In genomic region chr13:66205807-66206206, GRCh38 we compare ENCODE assay signal across 33 cellular contexts.
DNase-seq lines count a peak whose midpoint lies in the region; ATAC-seq and TF ChIP-seq lines count a peak whose summit lies in the region.
"Had no signal": no experiment of that assay in that cellular context is flagged by ENCODE, and none has a peak within 500 bp of the region (broad histone marks: within the 10 kb centered on the region; RNA-seq: fewer than 3 reads in every experiment).

No MANE protein-coding gene starts in this region.

- no peaks in the 10 kb centered on the region for H3K79me2 ChIP-seq in SK-N-SH (ENCODE audit: insufficient read depth)

- no peaks in the 10 kb centered on the region for H3K9me2 ChIP-seq in SK-N-SH

- H3K4me1 Mint-ChIP-seq in activated T-cell treated with anti-CD3 and anti-CD28 coated beads, Interleukin-2, amount 50 U/mL, for 72 hours (ENCODE audit: low read depth): no peaks in the 10 kb centered on the region
- H3K4me1 Mint-ChIP-seq: B cell; CD14-positive monocyte; CD4-positive, alpha-beta memory T cell; CD4-positive, CD25-positive, alpha-beta regulatory T cell; CD8-positive, alpha-beta memory T cell had no signal

- no peaks in the 10 kb centered on the region for H3K27me3 ChIP-seq in SK-N-SH (ENCODE audit: insufficient read depth)
- H3K27me3 ChIP-seq: BE2C; BLaER1; BLaER1 treated with 17β-estradiol and CSF1 and Interleukin-3, amounts not matched to agents 10 nM and 100 nM had no signal

- no peak overlapping the region for H3K4me2 ChIP-seq in SK-N-SH
- H3K4me2 ChIP-seq: A549; BLaER1; BLaER1 treated with 17β-estradiol and CSF1 and Interleukin-3, amounts not matched to agents 10 nM and 100 nM had no signal

- CTCF ChIA-PET in SK-N-SH (lab: Yijun Ruan, JAX): no interaction called here

- peaks cover 7% of the 10 kb centered on the region for H3F3A ChIP-seq in SK-N-SH (replicated peaks; ENCODE audit: insufficient read depth)

- POLR2A ChIA-PET in SK-N-SH (lab: Yijun Ruan, JAX): no interaction called here

- H3K9ac ChIP-seq in SK-N-SH: no peak overlapping the region
- H3K9ac ChIP-seq: BLaER1; BLaER1 treated with 17β-estradiol and CSF1 and Interleukin-3, amounts not matched to agents 10 nM and 100 nM had no signal

- no peak overlapping the region for H3K4me3 Mint-ChIP-seq in activated T-cell treated with anti-CD3 and anti-CD28 coated beads, Interleukin-2, amount 50 U/mL, for 72 hours
- H3K4me3 Mint-ChIP-seq: B cell; CD14-positive monocyte; CD4-positive, alpha-beta memory T cell; CD4-positive, alpha-beta T cell; CD4-positive, CD25-positive, alpha-beta regulatory T cell; CD8-positive, alpha-beta memory T cell; CD8-positive, alpha-beta T cell had no signal

- 13% methylated on average over 2 of the region's 2 CpGs for WGBS in SK-N-SH (ENCODE audit: low lambda C conversion rate)

- H3K27ac ChIP-seq in SK-N-SH (ENCODE audit: low read depth in 2 of 2, low read length in 1 of 2): peak overlapping the region in 1 of 2 experiments; percentile 0; a peak in 1 of 4 replicates
- H3K27ac ChIP-seq: 22Rv1; A549; BLaER1; BLaER1 treated with 17β-estradiol and CSF1 and Interleukin-3, amounts not matched to agents 10 nM and 100 nM; C4-2B had no signal

- no peak overlapping the region for H3K27ac Mint-ChIP-seq in activated T-cell treated with anti-CD3 and anti-CD28 coated beads, Interleukin-2, amount 50 U/mL, for 72 hours
- H3K27ac Mint-ChIP-seq: B cell; CD14-positive monocyte; CD4-positive, alpha-beta memory T cell; CD4-positive, alpha-beta T cell; CD4-positive, CD25-positive, alpha-beta regulatory T cell; CD8-positive, alpha-beta T cell had no signal

- peaks cover 0 to 5% of the 10 kb centered on the region in 2 experiments; a peak in 1 of 4 replicates for H3K4me1 ChIP-seq in SK-N-SH (ENCODE audit: control insufficient read depth in 1 of 2, insufficient read depth in 2 of 2, low read depth in 1 of 2, low read length in 1 of 2)
- H3K4me1 ChIP-seq: BE2C; BLaER1; BLaER1 treated with 17β-estradiol and CSF1 and Interleukin-3, amounts not matched to agents 10 nM and 100 nM; Caco-2 had no signal

- H3K9me3 ChIP-seq in SK-N-SH: no peaks in the 10 kb centered on the region
- H3K9me3 ChIP-seq: A549; BE2C; BLaER1; BLaER1 treated with 17β-estradiol and CSF1 and Interleukin-3, amounts not matched to agents 10 nM and 100 nM; Caco-2 had no signal

- DNase-seq in SK-N-SH: no peak
- peak; percentile 54 for DNase-seq in SK-N-DZ (ENCODE audit: low spot score)
- DNase-seq in fibroblast of the aortic adventitia (ENCODE audit: low read depth): peak; percentile 12
- DNase-seq in NK-92 treated with Interleukin-12 subunit alpha and Interleukin-12 subunit beta, amount 100 ng/mL, for 24 hours (lab: John Stamatoyannopoulos, UW): no peak
- DNase-seq in activated T-cell treated with anti-CD3 and anti-CD28 coated beads, Interleukin-2, amount 50 U/mL, for 72 hours: no peak
- DNase-seq: 8988T; ACHN; AML-193; BE2C; C1 segment of cervical spinal cord; Caco-2; Calu3; CD4-positive, alpha-beta memory T cell; CD4-positive, alpha-beta T cell; CD4-positive, CD25-positive, alpha-beta regulatory T cell; CD8-positive, alpha-beta memory T cell; CD8-positive, alpha-beta T cell; COR-L47; DMS 273 treated with DMSO at 0.1 percent for 48 hours; DMS153; DMS53; DMS79; DMS79 treated with DMSO at 0.1 percent for 48 hours; DND-41; EL had no signal

- TF ChIP-seq EP300 in SK-N-SH (IDR thresholded peaks at IDR 0.05; ENCODE audit: borderline replicate concordance in 1 of 2, low read depth in 1 of 2, low read length in 1 of 2): no peak

- peaks cover 0 to 1% of the 10 kb centered on the region in 2 donors for H3K36me3 Mint-ChIP-seq in activated T-cell treated with anti-CD3 and anti-CD28 coated beads, Interleukin-2, amount 50 U/mL, for 72 hours (ENCODE audit: insufficient read depth in 2 of 2)
- H3K36me3 Mint-ChIP-seq: CD14-positive monocyte; CD4-positive, alpha-beta memory T cell; CD4-positive, CD25-positive, alpha-beta regulatory T cell; CD8-positive, alpha-beta memory T cell; CD8-positive, alpha-beta T cell had no signal

- no peaks in the 10 kb centered on the region for H3K27me3 Mint-ChIP-seq in activated T-cell treated with anti-CD3 and anti-CD28 coated beads, Interleukin-2, amount 50 U/mL, for 72 hours (ENCODE audit: low read depth)
- H3K27me3 Mint-ChIP-seq: B cell; CD4-positive, alpha-beta memory T cell; CD4-positive, alpha-beta T cell; CD4-positive, CD25-positive, alpha-beta regulatory T cell; CD8-positive, alpha-beta memory T cell had no signal

- H3K9me3 Mint-ChIP-seq in activated T-cell treated with anti-CD3 and anti-CD28 coated beads, Interleukin-2, amount 50 U/mL, for 72 hours: peaks cover 3 to 5% of the 10 kb centered on the region in 2 donors

- H2AFZ ChIP-seq in SK-N-SH (ENCODE audit: low read depth): peak overlapping the region; percentile 41; the same call in 1 of the 2 replicates

- ATAC-seq in SK-N-SH treated with all-trans-retinoic acid at 6 μM for 48 hours: no peak; the same call in 2 of the 3 replicates
- no peak for ATAC-seq in activated T-cell treated with anti-CD3 and anti-CD28 coated beads, Interleukin-2, amount 50 U/mL, for 72 hours (replicated peaks in 1 of 2)
- ATAC-seq: A549; CD8-positive, alpha-beta T cell had no signal

- no peak for TF ChIP-seq RAD21 in SK-N-SH (IDR thresholded peaks at IDR 0.05; ENCODE audit: low read length)

- H3K4me3 ChIP-seq in SK-N-SH (ENCODE audit: low read depth in 2 of 2, low read length in 1 of 2) (no peak overlapping the region), fibroblast of the aortic adventitia (ENCODE audit: low read depth, low read length) (no peak overlapping the region)
- H3K4me3 ChIP-seq: A549; BLaER1; BLaER1 treated with 17β-estradiol and CSF1 and Interleukin-3, amounts not matched to agents 10 nM and 100 nM had no signal

- TF ChIP-seq CTCF in SK-N-SH (IDR thresholded peaks at IDR 0.05): no peak
- no peak for TF ChIP-seq CTCF in fibroblast of the aortic adventitia (IDR thresholded peaks at IDR 0.05; ENCODE audit: insufficient read depth, low read length)

- H4K20me1 ChIP-seq in SK-N-SH (ENCODE audit: insufficient read depth): no peaks in the 10 kb centered on the region
- H4K20me1 ChIP-seq: BLaER1; BLaER1 treated with 17β-estradiol and CSF1 and Interleukin-3, amounts not matched to agents 10 nM and 100 nM had no signal

- no peaks in the 10 kb centered on the region for H3K36me3 ChIP-seq in SK-N-SH (replicated peaks in 1 of 2; ENCODE audit: control insufficient read depth in 1 of 2, insufficient read depth in 2 of 2, low read length in 1 of 2)
- H3K36me3 ChIP-seq: BE2C; BLaER1; BLaER1 treated with 17β-estradiol and CSF1 and Interleukin-3, amounts not matched to agents 10 nM and 100 nM had no signal

TF ChIP-seq in SK-N-SH, 30 proteins besides CTCF, POLR2A, EP300 and RAD21:
- no peak for TF ChIP-seq REST (IDR thresholded peaks at IDR 0.05; ENCODE audit: low read depth, low read length)
- peak; percentile 54; the same call in 1 of the 2 replicates for TF ChIP-seq TCF12 (IDR thresholded peaks at IDR 0.05)

TF ChIP-seq in SK-N-SH treated with all-trans-retinoic acid at 6 μM for 48 hours, 23 proteins besides CTCF, POLR2A, EP300 and RAD21 (continues in another document):
- TF ChIP-seq PPARA (CRISPR knock-in tag; IDR thresholded peaks at IDR 0.05; ENCODE audit: borderline replicate concordance): no peak
- no peak for TF ChIP-seq GLIS3 (CRISPR knock-in tag; IDR thresholded peaks at IDR 0.05)
- TF ChIP-seq ESRRG (CRISPR knock-in tag; IDR thresholded peaks at IDR 0.05): no peak
- TF ChIP-seq POU6F1 (CRISPR knock-in tag; IDR thresholded peaks at IDR 0.05; ENCODE audit: borderline replicate concordance, low read depth): no peak
- no peak for TF ChIP-seq TOX (CRISPR knock-in tag; IDR thresholded peaks at IDR 0.05; ENCODE audit: borderline replicate concordance)
- no peak for TF ChIP-seq PATZ1 (CRISPR knock-in tag; IDR thresholded peaks at IDR 0.05; ENCODE audit: borderline replicate concordance)
- no peak for TF ChIP-seq CSDC2 (CRISPR knock-in tag; IDR thresholded peaks at IDR 0.05)

Comparison
In these comparisons a context has a peak if more than half of its experiments do, and no peak if none do; other contexts are left out.
1. DNase-seq: peak in SK-N-DZ (single experiment) and fibroblast of the aortic adventitia (single experiment); none in SK-N-SH (single experiment), NK-92 treated with Interleukin-12 subunit alpha and Interleukin-12 subunit beta, amount 100 ng/mL, for 24 hours (single experiment) and activated T-cell treated with anti-CD3 and anti-CD28 coated beads, Interleukin-2, amount 50 U/mL, for 72 hours (0 of 2).